In genomic region chr10:132508497-132509443, GRCh38 we compare ENCODE assay signal across 12 cellular contexts. TPM values are rescaled to one million over a fixed set of nuclear protein-coding genes. Genes with fewer than 3 reads are reported as not detected.
DNase-seq lines count a peak whose midpoint lies in the region; ATAC-seq, FAIRE-seq and TF ChIP-seq lines count a peak whose summit lies in the region.
"Had no signal": no experiment of that assay in that cellular context is flagged by ENCODE, and none has a peak within 500 bp of the region (broad histone marks: within the 10 kb centered on the region; RNA-seq: fewer than 3 reads in every experiment).

No MANE protein-coding gene starts in this region.

- 85% methylated on average over 19 of the region's 19 CpGs for WGBS in liver

- intact Hi-C loops in activated CD4-positive, alpha-beta T cell treated with anti-CD3 and anti-CD28 coated beads, Interleukin-2, amount 10 ng/mL, durations not matched to agents 24 days and 14 days (cut with micrococcal nuclease) = no loop called here

- H3K27ac Mint-ChIP-seq in stimulated activated naive B cell treated with anti-CD40 and anti-IgM and Interleukin-4, amounts not matched to agents 10 μg/mL and 1 μg/mL and 100 μg/mL, for 72 hours = peak overlapping the region; percentile 20
- H3K27ac Mint-ChIP-seq in activated CD4-positive, alpha-beta T cell treated with anti-CD3 and anti-CD28 coated beads, Interleukin-2, amount 10 ng/mL, durations not matched to agents 24 days and 14 days = no peak overlapping the region
- H3K27ac Mint-ChIP-seq: activated naive CD8-positive, alpha-beta T cell treated with anti-CD3 and anti-CD28 coated beads, Interleukin-2, amount 10 ng/mL, durations not matched to agents 7 days and 5 days; CD4-positive, alpha-beta T cell had no signal

- no peak for ATAC-seq in stimulated activated naive B cell treated with anti-CD40 and anti-IgM and Interleukin-4, amounts not matched to agents 10 μg/mL and 1 μg/mL and 100 μg/mL, for 72 hours (replicated peaks)
- ATAC-seq in HG03378 (IDR thresholded peaks at IDR 0.05; ENCODE audit: unreplicated experiment) = no peak

- H3K9me3 ChIP-seq in liver (ENCODE audit: control insufficient read depth in 4 of 4, low read length in 3 of 4) = peaks cover 0 to 7% (median under 1%) of the 10 kb centered on the region in 4 donors

- H3K27me3 ChIP-seq in liver (ENCODE audit: control insufficient read depth in 4 of 4, insufficient read depth in 4 of 4, low read length in 3 of 4) = no peaks in the 10 kb centered on the region

- peak; percentile 36 to 52 for TF ChIP-seq RAD21 in liver (IDR thresholded peaks at IDR 0.05)

- H3K36me3 Mint-ChIP-seq in stimulated activated naive B cell treated with anti-CD40 and anti-IgM and Interleukin-4, amounts not matched to agents 10 μg/mL and 1 μg/mL and 100 μg/mL, for 72 hours = no peaks in the 10 kb centered on the region
- H3K36me3 Mint-ChIP-seq in activated CD4-positive, alpha-beta T cell treated with anti-CD3 and anti-CD28 coated beads, Interleukin-2, amount 10 ng/mL, durations not matched to agents 24 days and 14 days (ENCODE audit: low read depth) = no peaks in the 10 kb centered on the region
- H3K36me3 Mint-ChIP-seq: activated naive CD8-positive, alpha-beta T cell treated with anti-CD3 and anti-CD28 coated beads, Interleukin-2, amount 10 ng/mL, durations not matched to agents 7 days and 5 days had no signal

- no peak for FAIRE-seq in GM12891 (lab: Jason Lieb, UNC)
- FAIRE-seq: HTR-8/SVneo had no signal

- H3K4me1 Mint-ChIP-seq in stimulated activated naive B cell treated with anti-CD40 and anti-IgM and Interleukin-4, amounts not matched to agents 10 μg/mL and 1 μg/mL and 100 μg/mL, for 72 hours = no peaks in the 10 kb centered on the region
- H3K4me1 Mint-ChIP-seq in activated CD4-positive, alpha-beta T cell treated with anti-CD3 and anti-CD28 coated beads, Interleukin-2, amount 10 ng/mL, durations not matched to agents 24 days and 14 days = no peaks in the 10 kb centered on the region
- H3K4me1 Mint-ChIP-seq: activated naive CD8-positive, alpha-beta T cell treated with anti-CD3 and anti-CD28 coated beads, Interleukin-2, amount 10 ng/mL, durations not matched to agents 7 days and 5 days had no signal

- H3K36me3 ChIP-seq in liver (ENCODE audit: control insufficient read depth in 4 of 4, insufficient read depth in 3 of 4, low read depth in 1 of 4, low read length in 3 of 4) = no peaks in the 10 kb centered on the region

- DNase-seq in GM12891 (ENCODE audit: insufficient read length, low spot score) = peak; percentile 12
- peak; percentile 5 to 21 for DNase-seq in dermis microvascular lymphatic vessel endothelial cell (ENCODE audit: low read depth in 2 of 2)
- DNase-seq in stimulated activated naive B cell treated with anti-CD40 and anti-IgM and Interleukin-4, amounts not matched to agents 10 μg/mL and 1 μg/mL and 100 μg/mL, for 72 hours = no peak
- no peak for DNase-seq in AML-193 (lab: John Stamatoyannopoulos, UW)
- DNase-seq in activated CD4-positive, alpha-beta T cell treated with anti-CD3 and anti-CD28 coated beads, Interleukin-2, amount 10 ng/mL, durations not matched to agents 24 days and 14 days = no peak
- no peak for DNase-seq in epidermal melanocyte (ENCODE audit: insufficient read length, low spot score)
- DNase-seq: activated naive CD8-positive, alpha-beta T cell treated with anti-CD3 and anti-CD28 coated beads, Interleukin-2, amount 10 ng/mL, durations not matched to agents 7 days and 5 days; CD4-positive, alpha-beta T cell; retina had no signal

- peaks cover 0 to 9% (median under 1%) of the 10 kb centered on the region in 4 donors for H3K4me1 ChIP-seq in liver (ENCODE audit: control insufficient read depth in 4 of 4, insufficient read depth in 4 of 4, low read length in 3 of 4)

- no peak for TF ChIP-seq POLR2A in GM12891 (IDR thresholded peaks at IDR 0.05; ENCODE audit: low read depth, low read length)

- H3K4me3 Mint-ChIP-seq in stimulated activated naive B cell treated with anti-CD40 and anti-IgM and Interleukin-4, amounts not matched to agents 10 μg/mL and 1 μg/mL and 100 μg/mL, for 72 hours = no peak overlapping the region
- H3K4me3 Mint-ChIP-seq in activated CD4-positive, alpha-beta T cell treated with anti-CD3 and anti-CD28 coated beads, Interleukin-2, amount 10 ng/mL, durations not matched to agents 24 days and 14 days = no peak overlapping the region
- H3K4me3 Mint-ChIP-seq: activated naive CD8-positive, alpha-beta T cell treated with anti-CD3 and anti-CD28 coated beads, Interleukin-2, amount 10 ng/mL, durations not matched to agents 7 days and 5 days; CD4-positive, alpha-beta T cell had no signal

- peaks cover 0 to under 1% of the 10 kb centered on the region in 2 donors for H3K27me3 Mint-ChIP-seq in stimulated activated naive B cell treated with anti-CD40 and anti-IgM and Interleukin-4, amounts not matched to agents 10 μg/mL and 1 μg/mL and 100 μg/mL, for 72 hours
- H3K27me3 Mint-ChIP-seq in activated CD4-positive, alpha-beta T cell treated with anti-CD3 and anti-CD28 coated beads, Interleukin-2, amount 10 ng/mL, durations not matched to agents 24 days and 14 days = peaks cover 4% of the 10 kb centered on the region
- H3K27me3 Mint-ChIP-seq: CD4-positive, alpha-beta T cell had no signal

- H3K9ac ChIP-seq in liver (ENCODE audit: low read depth in 1 of 2, low read length in 2 of 2) = no peak overlapping the region

- peak; percentile 6 for TF ChIP-seq CTCF in liver (IDR thresholded peaks at IDR 0.05; ENCODE audit: low read depth, low read length, missing input control)

- no peak overlapping the region for H3K27ac ChIP-seq in liver (ENCODE audit: low read depth in 1 of 2, low read length in 2 of 2)

- no peak overlapping the region for H3K4me3 ChIP-seq in liver (ENCODE audit: low read depth in 1 of 3, low read length in 3 of 3)

- H3K9me3 Mint-ChIP-seq in stimulated activated naive B cell treated with anti-CD40 and anti-IgM and Interleukin-4, amounts not matched to agents 10 μg/mL and 1 μg/mL and 100 μg/mL, for 72 hours = peaks cover 1 to 6% of the 10 kb centered on the region in 2 donors
- H3K9me3 Mint-ChIP-seq in activated CD4-positive, alpha-beta T cell treated with anti-CD3 and anti-CD28 coated beads, Interleukin-2, amount 10 ng/mL, durations not matched to agents 24 days and 14 days = no peaks in the 10 kb centered on the region
- H3K9me3 Mint-ChIP-seq: activated naive CD8-positive, alpha-beta T cell treated with anti-CD3 and anti-CD28 coated beads, Interleukin-2, amount 10 ng/mL, durations not matched to agents 7 days and 5 days; CD4-positive, alpha-beta T cell had no signal

TF ChIP-seq in GM12891, 5 proteins besides CTCF, POLR2A, EP300 and RAD21:
- TF ChIP-seq TAF1 (IDR thresholded peaks at IDR 0.05; ENCODE audit: low read depth, low read length) = no peak
- TF ChIP-seq POLR2AphosphoS5 (IDR thresholded peaks at IDR 0.05; ENCODE audit: low read depth, low read length) = no peak
- TF ChIP-seq PAX5 (IDR thresholded peaks at IDR 0.05; ENCODE audit: insufficient read depth, low read length, severe bottlenecking) = no peak
- TF ChIP-seq SPI1 (IDR thresholded peaks at IDR 0.05; ENCODE audit: low read depth, low read length) = no peak
- TF ChIP-seq POU2F2 (IDR thresholded peaks at IDR 0.05; ENCODE audit: low read depth, low read length) = no peak
TF ChIP-seq in GM12891: peak in this region for 0.

TF ChIP-seq in liver, 16 proteins besides CTCF, POLR2A, EP300 and RAD21:
- TF ChIP-seq JUND (IDR thresholded peaks at IDR 0.05) = no peak
- peak in 1 of 2 donors; percentile 0 for TF ChIP-seq RXRA (IDR thresholded peaks at IDR 0.05)
- no peak for TF ChIP-seq YY1 (IDR thresholded peaks at IDR 0.05)
- no peak for TF ChIP-seq TAF1 (conservative IDR thresholded peaks at IDR 0.05)
- TF ChIP-seq EGR1 (IDR thresholded peaks at IDR 0.05; ENCODE audit: low read depth in 2 of 2) = no peak
- TF ChIP-seq GABPA (IDR thresholded peaks at IDR 0.05 in 1 of 2, conservative IDR thresholded peaks at IDR 0.05 in 1 of 2) = no peak
- TF ChIP-seq, protein P1, sequence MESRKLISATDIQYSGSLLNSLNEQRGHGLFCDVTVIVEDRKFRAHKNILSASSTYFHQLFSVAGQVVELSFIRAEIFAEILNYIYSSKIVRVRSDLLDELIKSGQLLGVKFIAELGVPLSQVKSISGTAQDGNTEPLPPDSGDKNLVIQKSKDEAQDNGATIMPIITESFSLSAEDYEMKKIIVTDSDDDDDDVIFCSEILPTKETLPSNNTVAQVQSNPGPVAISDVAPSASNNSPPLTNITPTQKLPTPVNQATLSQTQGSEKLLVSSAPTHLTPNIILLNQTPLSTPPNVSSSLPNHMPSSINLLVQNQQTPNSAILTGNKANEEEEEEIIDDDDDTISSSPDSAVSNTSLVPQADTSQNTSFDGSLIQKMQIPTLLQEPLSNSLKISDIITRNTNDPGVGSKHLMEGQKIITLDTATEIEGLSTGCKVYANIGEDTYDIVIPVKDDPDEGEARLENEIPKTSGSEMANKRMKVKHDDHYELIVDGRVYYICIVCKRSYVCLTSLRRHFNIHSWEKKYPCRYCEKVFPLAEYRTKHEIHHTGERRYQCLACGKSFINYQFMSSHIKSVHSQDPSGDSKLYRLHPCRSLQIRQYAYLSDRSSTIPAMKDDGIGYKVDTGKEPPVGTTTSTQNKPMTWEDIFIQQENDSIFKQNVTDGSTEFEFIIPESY (IDR thresholded peaks at IDR 0.05) = no peak

RNA-seq across cellular contexts. Expression of gene INPP5A, which starts 28.8 kb away (rescaled TPM):
- polyA plus RNA-seq in GM12891 (2012; ENCODE audit: low read depth, missing spikeins) = 4.0 TPM
- total RNA-seq in dermis microvascular lymphatic vessel endothelial cell = 20.9 and 22.3 TPM in 2 replicates
- total RNA-seq in liver = 10 to 100 TPM; 12.6 to 26.5 TPM
- 1 to 10 TPM; 4.3 to 9.1 TPM for polyA plus RNA-seq in liver
- total RNA-seq in activated CD4-positive, alpha-beta T cell treated with anti-CD3 and anti-CD28 coated beads, Interleukin-2, amount 10 ng/mL, durations not matched to agents 24 days and 14 days = 10.3 and 10.5 TPM in 2 replicates

Comparison
In these comparisons a context has a peak if more than half of its experiments do, and no peak if none do; other contexts are left out.
1. DNase-seq: peak in GM12891 (single experiment) and dermis microvascular lymphatic vessel endothelial cell (2 of 2); none in stimulated activated naive B cell treated with anti-CD40 and anti-IgM and Interleukin-4, amounts not matched to agents 10 μg/mL and 1 μg/mL and 100 μg/mL, for 72 hours (single experiment), AML-193 (0 of 2), activated CD4-positive, alpha-beta T cell treated with anti-CD3 and anti-CD28 coated beads, Interleukin-2, amount 10 ng/mL, durations not matched to agents 24 days and 14 days (single experiment) and epidermal melanocyte (single experiment).